16 cellular contexts compared by ENCODE assay signal in genomic region chr21:37259426-37259825, GRCh38. TPM values are rescaled to one million over a fixed set of nuclear protein-coding genes. Genes with fewer than 3 reads are reported as not detected.
DNase-seq lines count a peak whose midpoint lies in the region; ATAC-seq and TF ChIP-seq lines count a peak whose summit lies in the region.
"Had no signal": no experiment of that assay in that cellular context is flagged by ENCODE, and none has a peak within 500 bp of the region (broad histone marks: within the 10 kb centered on the region; RNA-seq: fewer than 3 reads in every experiment).

No MANE protein-coding gene starts in this region.

- H3K4me1 ChIP-seq in DND-41 (ENCODE audit: insufficient read depth, low read length): peaks cover 37% of the 10 kb centered on the region
- H3K4me1 ChIP-seq in HEK293 (ENCODE audit: control insufficient read depth, insufficient read depth, low read length): peaks cover 12% of the 10 kb centered on the region; the same call in 1 of the 2 replicates
- peaks cover 5% of the 10 kb centered on the region for H3K4me1 ChIP-seq in mesenchymal stem cell (ENCODE audit: control insufficient read depth, insufficient read depth, low read depth, low read length)

- H3K27ac Mint-ChIP-seq in activated naive CD8-positive, alpha-beta T cell treated with anti-CD3 and anti-CD28 coated beads, Interleukin-2, amount 10 ng/mL, durations not matched to agents 7 days and 5 days: peak overlapping the region; percentile 71

- no peaks in the 10 kb centered on the region for H3K9me3 ChIP-seq in DND-41 (ENCODE audit: insufficient read depth, low read length, severe bottlenecking)
- H3K9me3 ChIP-seq in HEK293 (ENCODE audit: control insufficient read depth, insufficient read depth, low read depth, low read length): no peaks in the 10 kb centered on the region
- H3K9me3 ChIP-seq in mesenchymal stem cell (ENCODE audit: control insufficient read depth, low read length): no peaks in the 10 kb centered on the region
- H3K9me3 ChIP-seq: BLaER1 had no signal

- ATAC-seq in DND-41 (ENCODE audit: insufficient read depth, low read depth) (no peak), HG02588 (IDR thresholded peaks at IDR 0.05; ENCODE audit: unreplicated experiment) (no peak)
- ATAC-seq in activated naive CD8-positive, alpha-beta T cell treated with anti-CD3 and anti-CD28 coated beads, Interleukin-2, amount 10 ng/mL, durations not matched to agents 7 days and 5 days (ENCODE audit: low read depth): no peak
- ATAC-seq: stimulated activated memory B cell treated with anti-CD40 and anti-IgM and Interleukin-4, amounts not matched to agents 10 μg/mL and 1 μg/mL and 100 μg/mL, for 72 hours had no signal

- peaks cover 59% of the 10 kb centered on the region for H3K4me1 Mint-ChIP-seq in activated naive CD8-positive, alpha-beta T cell treated with anti-CD3 and anti-CD28 coated beads, Interleukin-2, amount 10 ng/mL, durations not matched to agents 7 days and 5 days

- no peak overlapping the region for H2BK12ac ChIP-seq in mesenchymal stem cell (ENCODE audit: low read length in 2 of 2)

- DNase-seq in DND-41 (no peak), mesenchymal stem cell (no peak), NOMO-1 (lab: John Stamatoyannopoulos, UW; ENCODE audit: unreplicated experiment in 2 of 2) (no peak), cerebellar nuclear complex (lab: John Stamatoyannopoulos, UW) (no peak)
- no peak for DNase-seq in activated naive CD8-positive, alpha-beta T cell treated with anti-CD3 and anti-CD28 coated beads, Interleukin-2, amount 10 ng/mL, durations not matched to agents 7 days and 5 days
- DNase-seq: activated CD4-positive, CD25-positive, alpha-beta regulatory T cell; MM.1S; NCI-H187 treated with DMSO at 0.1 percent for 48 hours; NCI-H526; T-helper 1 cell; trophoblast cell had no signal

- peaks cover 31% of the 10 kb centered on the region for H3K36me3 Mint-ChIP-seq in activated naive CD8-positive, alpha-beta T cell treated with anti-CD3 and anti-CD28 coated beads, Interleukin-2, amount 10 ng/mL, durations not matched to agents 7 days and 5 days
- H3K36me3 Mint-ChIP-seq: activated naive CD8-positive, alpha-beta T cell; stimulated activated memory B cell treated with anti-CD40 and anti-IgM and Interleukin-4, amounts not matched to agents 10 μg/mL and 1 μg/mL and 100 μg/mL, for 72 hours had no signal

- no peak overlapping the region for H4K8ac ChIP-seq in mesenchymal stem cell (ENCODE audit: low read length)

- H3K14ac ChIP-seq in mesenchymal stem cell (ENCODE audit: low read length in 2 of 2): no peak overlapping the region

- no peak overlapping the region for H2BK15ac ChIP-seq in mesenchymal stem cell (ENCODE audit: low read depth, poor library complexity, severe bottlenecking)

- H3K36me3 ChIP-seq in DND-41 (ENCODE audit: insufficient read depth, low read length) (peaks cover 21% of the 10 kb centered on the region), HEK293 (ENCODE audit: control insufficient read depth in 2 of 2, insufficient read depth in 1 of 2, low read length in 2 of 2) (peaks cover 0 to 12% of the 10 kb centered on the region in 2 experiments; a peak in 1 of 3 replicates), mesenchymal stem cell (ENCODE audit: control insufficient read depth in 1 of 2, insufficient read depth in 2 of 2, low read depth in 1 of 2, low read length in 2 of 2) (peaks cover 9 to 13% of the 10 kb centered on the region in 2 experiments)

- no peak overlapping the region for H2AK5ac ChIP-seq in mesenchymal stem cell (ENCODE audit: low read length, severe bottlenecking)

- peak overlapping the region; percentile 81; the same call in 1 of the 2 replicates for H3K9ac ChIP-seq in DND-41 (ENCODE audit: low read depth, low read length)
- peak overlapping the region; percentile 90 for H3K9ac ChIP-seq in mesenchymal stem cell (ENCODE audit: low read length)

- peaks cover 15% of the 10 kb centered on the region; the same call in 1 of the 2 replicates for H4K20me1 ChIP-seq in DND-41 (ENCODE audit: insufficient read depth, low read length)

- H3K23ac ChIP-seq in mesenchymal stem cell (ENCODE audit: low read length in 2 of 2): peak overlapping the region in 1 of 2 experiments; percentile 91

- H3K9me3 Mint-ChIP-seq in activated naive CD8-positive, alpha-beta T cell treated with anti-CD3 and anti-CD28 coated beads, Interleukin-2, amount 10 ng/mL, durations not matched to agents 7 days and 5 days: no peaks in the 10 kb centered on the region
- H3K9me3 Mint-ChIP-seq: stimulated activated memory B cell treated with anti-CD40 and anti-IgM and Interleukin-4, amounts not matched to agents 10 μg/mL and 1 μg/mL and 100 μg/mL, for 72 hours had no signal

- H3K79me1 ChIP-seq in mesenchymal stem cell (replicated peaks; ENCODE audit: low read length, poor library complexity, severe bottlenecking): peaks cover 18% of the 10 kb centered on the region

- H4K91ac ChIP-seq in mesenchymal stem cell (ENCODE audit: low read length): no peak overlapping the region

- no peaks in the 10 kb centered on the region for H3K27me3 Mint-ChIP-seq in activated naive CD8-positive, alpha-beta T cell treated with anti-CD3 and anti-CD28 coated beads, Interleukin-2, amount 10 ng/mL, durations not matched to agents 7 days and 5 days
- H3K27me3 Mint-ChIP-seq: activated naive CD8-positive, alpha-beta T cell; stimulated activated memory B cell treated with anti-CD40 and anti-IgM and Interleukin-4, amounts not matched to agents 10 μg/mL and 1 μg/mL and 100 μg/mL, for 72 hours had no signal

- over 99% methylated on average over 5 of the region's 5 CpGs for WGBS in mesenchymal stem cell

- TF ChIP-seq CTCF in DND-41 (IDR thresholded peaks at IDR 0.05; ENCODE audit: borderline replicate concordance, extremely low read depth, low read length, poor library complexity, severe bottlenecking) (no peak), HEK293 (tag by site-specific recombination; IDR thresholded peaks at IDR 0.05) (no peak)

- H3K27me3 ChIP-seq in DND-41 (ENCODE audit: insufficient read depth, low read length, poor library complexity): no peaks in the 10 kb centered on the region
- no peaks in the 10 kb centered on the region for H3K27me3 ChIP-seq in mesenchymal stem cell (ENCODE audit: control insufficient read depth in 1 of 2, insufficient read depth in 1 of 2, low read length in 2 of 2)
- H3K27me3 ChIP-seq: BLaER1 had no signal

- H2BK5ac ChIP-seq in mesenchymal stem cell (ENCODE audit: low read depth, low read length, poor library complexity, severe bottlenecking): no peak overlapping the region

- H2AFZ ChIP-seq in DND-41 (ENCODE audit: low read depth, low read length) (no peak overlapping the region), mesenchymal stem cell (ENCODE audit: low read depth, low read length) (no peak overlapping the region)

- POLR2A ChIA-PET in HEK293 (lab: Yijun Ruan, JAX): interaction anchor here (3.1 kb wide), 1 partner anchor 8 kb away, joined by 25 read pairs; the partner anchor contains the start of gene VPS26C
- POLR2A ChIA-PET in activated naive CD8-positive, alpha-beta T cell treated with anti-CD3 and anti-CD28 coated beads, Interleukin-2, amount 10 ng/mL, durations not matched to agents 7 days and 5 days (lab: Charles Lee): interaction anchor here (0.5 to 6.2 kb wide), 9 partner anchors 7 to 305 kb away, joined by 3 to 82 read pairs (median 7); partner anchors contain the start of gene VPS26C

- peak overlapping the region; percentile 28 for H3K4me3 Mint-ChIP-seq in activated naive CD8-positive, alpha-beta T cell treated with anti-CD3 and anti-CD28 coated beads, Interleukin-2, amount 10 ng/mL, durations not matched to agents 7 days and 5 days

- H3K4ac ChIP-seq in mesenchymal stem cell (ENCODE audit: low read depth in 1 of 2, low read length in 2 of 2): no peak overlapping the region

- H3K4me2 ChIP-seq in DND-41 (ENCODE audit: insufficient read depth, low read length) (peak overlapping the region; percentile 88), mesenchymal stem cell (ENCODE audit: low read length, poor library complexity, severe bottlenecking) (no peak overlapping the region)

- CTCF ChIA-PET in HEK293 (lab: Yijun Ruan, JAX): interaction anchor here (0.7 to 1.7 kb wide), 3 partner anchors 170 to 1268 kb away, joined by 3 to 5 read pairs (median 3); no protein-coding TSS in a partner anchor

- H3K18ac ChIP-seq in mesenchymal stem cell (ENCODE audit: low read depth in 1 of 2, low read length in 2 of 2): no peak overlapping the region

- peaks cover 98% of the 10 kb centered on the region for H3K79me2 ChIP-seq in DND-41 (ENCODE audit: insufficient read depth, low read length)

- H3K27ac ChIP-seq in DND-41 (ENCODE audit: low read length) (peak overlapping the region; percentile 58; the same call in 1 of the 2 replicates), HEK293 (ENCODE audit: extremely low read depth, low read depth, low read length) (no peak overlapping the region), mesenchymal stem cell (ENCODE audit: low read length, poor library complexity, severe bottlenecking) (no peak overlapping the region)

- no peak overlapping the region for H2BK120ac ChIP-seq in mesenchymal stem cell (ENCODE audit: low read depth, low read length)

- H3K4me3 ChIP-seq in DND-41 (ENCODE audit: low read depth in 1 of 2, low read length in 2 of 2) (no peak overlapping the region), HEK293 (ENCODE audit: low read depth, low read length) (no peak overlapping the region), mesenchymal stem cell (ENCODE audit: insufficient read depth in 1 of 2, low read depth in 1 of 2, low read length in 2 of 2) (no peak overlapping the region)

TF ChIP-seq in HEK293, 187 proteins besides CTCF, POLR2A, EP300 and RAD21 (continues in another document):
- TF ChIP-seq ZNF133 (tag by site-specific recombination; IDR thresholded peaks at IDR 0.05) (no peak), ZNF292 (tag by site-specific recombination; IDR thresholded peaks at IDR 0.05; ENCODE audit: borderline replicate concordance, low read depth) (no peak), ZNF600 (tag by site-specific recombination; IDR thresholded peaks at IDR 0.05) (0 out of 2 replicates have a peak, but pooled peaks have one; percentile 21)
- TF ChIP-seq, protein P1, sequence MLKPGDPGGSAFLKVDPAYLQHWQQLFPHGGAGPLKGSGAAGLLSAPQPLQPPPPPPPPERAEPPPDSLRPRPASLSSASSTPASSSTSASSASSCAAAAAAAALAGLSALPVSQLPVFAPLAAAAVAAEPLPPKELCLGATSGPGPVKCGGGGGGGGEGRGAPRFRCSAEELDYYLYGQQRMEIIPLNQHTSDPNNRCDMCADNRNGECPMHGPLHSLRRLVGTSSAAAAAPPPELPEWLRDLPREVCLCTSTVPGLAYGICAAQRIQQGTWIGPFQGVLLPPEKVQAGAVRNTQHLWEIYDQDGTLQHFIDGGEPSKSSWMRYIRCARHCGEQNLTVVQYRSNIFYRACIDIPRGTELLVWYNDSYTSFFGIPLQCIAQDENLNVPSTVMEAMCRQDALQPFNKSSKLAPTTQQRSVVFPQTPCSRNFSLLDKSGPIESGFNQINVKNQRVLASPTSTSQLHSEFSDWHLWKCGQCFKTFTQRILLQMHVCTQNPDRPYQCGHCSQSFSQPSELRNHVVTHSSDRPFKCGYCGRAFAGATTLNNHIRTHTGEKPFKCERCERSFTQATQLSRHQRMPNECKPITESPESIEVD (tag by site-specific recombination; IDR thresholded peaks at IDR 0.05): 0 out of 2 replicates have a peak, but pooled peaks have one; percentile 42

RNA-seq across cellular contexts. Expression of gene VPS26C, which starts 7.7 kb away (rescaled TPM):
- total RNA-seq in activated naive CD8-positive, alpha-beta T cell treated with anti-CD3 and anti-CD28 coated beads, Interleukin-2, amount 10 ng/mL, durations not matched to agents 7 days and 5 days: 10 to 100 TPM; 94.0 to 97.3 TPM
- polyA plus RNA-seq in mesenchymal stem cell (2013, experiment 1 of 2): 51.2 TPM
- 50.0 TPM for polyA plus RNA-seq in mesenchymal stem cell (2013, experiment 2 of 2)
